1 cellular context compared by ENCODE assay signal in the genomic region with DNA sequence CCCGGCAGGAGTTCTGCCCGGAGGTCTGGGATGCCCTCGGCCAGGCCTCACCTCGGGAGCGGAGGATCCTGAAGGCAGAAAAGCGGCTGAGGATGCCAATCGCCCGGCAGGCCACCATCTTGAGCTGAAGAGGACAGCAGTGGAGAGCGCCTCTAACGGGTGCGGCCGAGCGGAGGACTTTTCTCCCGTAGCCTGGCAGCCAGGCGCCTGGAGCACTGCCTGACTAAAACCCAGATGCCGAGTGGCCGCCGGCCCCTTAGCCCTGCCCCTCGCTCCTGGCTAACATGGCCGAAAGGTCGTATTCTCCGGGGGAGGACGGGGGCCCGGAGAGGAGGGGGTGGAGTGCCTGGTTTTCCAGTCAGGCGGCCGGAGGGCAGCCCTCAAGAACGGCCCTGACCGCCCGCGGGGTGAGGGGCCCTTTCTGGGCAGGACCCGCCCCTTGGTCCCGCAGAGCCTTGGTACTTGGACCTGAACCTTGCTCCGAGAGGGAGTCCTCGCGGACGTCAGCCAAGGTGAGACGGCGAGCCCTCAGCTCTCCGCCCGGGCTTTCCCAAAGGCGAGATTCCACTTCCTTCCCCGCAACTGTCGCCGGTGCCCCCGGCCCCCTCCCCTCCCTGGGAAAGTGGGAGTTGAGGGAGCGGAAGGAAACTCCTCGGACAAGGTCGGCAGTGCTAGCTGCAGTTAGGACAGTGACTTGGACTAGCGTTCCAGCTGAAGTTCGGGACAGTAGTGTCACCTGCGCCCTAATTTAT.
TF ChIP-seq lines count a peak whose summit lies in the region.

A gene (minus strand): TSS at position 154 of the 752 bp plus-strand sequence. CDS start 36 bp downstream, at position 118.
A gene (plus strand): TSS at position 461 of the 752 bp plus-strand sequence. CDS start 9,316 bp downstream, outside the sequence.

TF ChIP-seq in K562, 482 proteins besides CTCF, POLR2A, EP300 and RAD21 (continued from another document):
- TF ChIP-seq, protein P1, sequence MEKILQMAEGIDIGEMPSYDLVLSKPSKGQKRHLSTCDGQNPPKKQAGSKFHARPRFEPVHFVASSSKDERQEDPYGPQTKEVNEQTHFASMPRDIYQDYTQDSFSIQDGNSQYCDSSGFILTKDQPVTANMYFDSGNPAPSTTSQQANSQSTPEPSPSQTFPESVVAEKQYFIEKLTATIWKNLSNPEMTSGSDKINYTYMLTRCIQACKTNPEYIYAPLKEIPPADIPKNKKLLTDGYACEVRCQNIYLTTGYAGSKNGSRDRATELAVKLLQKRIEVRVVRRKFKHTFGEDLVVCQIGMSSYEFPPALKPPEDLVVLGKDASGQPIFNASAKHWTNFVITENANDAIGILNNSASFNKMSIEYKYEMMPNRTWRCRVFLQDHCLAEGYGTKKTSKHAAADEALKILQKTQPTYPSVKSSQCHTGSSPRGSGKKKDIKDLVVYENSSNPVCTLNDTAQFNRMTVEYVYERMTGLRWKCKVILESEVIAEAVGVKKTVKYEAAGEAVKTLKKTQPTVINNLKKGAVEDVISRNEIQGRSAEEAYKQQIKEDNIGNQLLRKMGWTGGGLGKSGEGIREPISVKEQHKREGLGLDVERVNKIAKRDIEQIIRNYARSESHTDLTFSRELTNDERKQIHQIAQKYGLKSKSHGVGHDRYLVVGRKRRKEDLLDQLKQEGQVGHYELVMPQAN (IDR thresholded peaks at IDR 0.05; ENCODE audit: borderline replicate concordance) = peak; percentile 82
- peak; percentile 87 for TF ChIP-seq SUPT5H (IDR thresholded peaks at IDR 0.05)
- TF ChIP-seq RNF2 (IDR thresholded peaks at IDR 0.05) = no peak; the same call in 1 of the 2 replicates
- TF ChIP-seq, protein P2, sequence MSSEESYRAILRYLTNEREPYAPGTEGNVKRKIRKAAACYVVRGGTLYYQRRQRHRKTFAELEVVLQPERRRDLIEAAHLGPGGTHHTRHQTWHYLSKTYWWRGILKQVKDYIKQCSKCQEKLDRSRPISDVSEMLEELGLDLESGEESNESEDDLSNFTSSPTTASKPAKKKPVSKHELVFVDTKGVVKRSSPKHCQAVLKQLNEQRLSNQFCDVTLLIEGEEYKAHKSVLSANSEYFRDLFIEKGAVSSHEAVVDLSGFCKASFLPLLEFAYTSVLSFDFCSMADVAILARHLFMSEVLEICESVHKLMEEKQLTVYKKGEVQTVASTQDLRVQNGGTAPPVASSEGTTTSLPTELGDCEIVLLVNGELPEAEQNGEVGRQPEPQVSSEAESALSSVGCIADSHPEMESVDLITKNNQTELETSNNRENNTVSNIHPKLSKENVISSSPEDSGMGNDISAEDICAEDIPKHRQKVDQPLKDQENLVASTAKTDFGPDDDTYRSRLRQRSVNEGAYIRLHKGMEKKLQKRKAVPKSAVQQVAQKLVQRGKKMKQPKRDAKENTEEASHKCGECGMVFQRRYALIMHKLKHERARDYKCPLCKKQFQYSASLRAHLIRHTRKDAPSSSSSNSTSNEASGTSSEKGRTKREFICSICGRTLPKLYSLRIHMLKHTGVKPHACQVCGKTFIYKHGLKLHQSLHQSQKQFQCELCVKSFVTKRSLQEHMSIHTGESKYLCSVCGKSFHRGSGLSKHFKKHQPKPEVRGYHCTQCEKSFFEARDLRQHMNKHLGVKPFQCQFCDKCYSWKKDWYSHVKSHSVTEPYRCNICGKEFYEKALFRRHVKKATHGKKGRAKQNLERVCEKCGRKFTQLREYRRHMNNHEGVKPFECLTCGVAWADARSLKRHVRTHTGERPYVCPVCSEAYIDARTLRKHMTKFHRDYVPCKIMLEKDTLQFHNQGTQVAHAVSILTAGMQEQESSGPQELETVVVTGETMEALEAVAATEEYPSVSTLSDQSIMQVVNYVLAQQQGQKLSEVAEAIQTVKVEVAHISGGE (CRISPR knock-in tag; IDR thresholded peaks at IDR 0.05) = peak in 1 of 3 experiments; percentile 49; a peak in 2 of 6 replicates
- no peak for TF ChIP-seq POLR3A (IDR thresholded peaks at IDR 0.05; ENCODE audit: borderline replicate concordance, extremely low read depth, insufficient read depth, insufficient read length)
- 0 out of 2 replicates have a peak, but pooled peaks have one; percentile 30 for TF ChIP-seq DPF2 (IDR thresholded peaks at IDR 0.05)
- no peak for TF ChIP-seq SMARCE1 (IDR thresholded peaks at IDR 0.05)
- TF ChIP-seq, protein P3, sequence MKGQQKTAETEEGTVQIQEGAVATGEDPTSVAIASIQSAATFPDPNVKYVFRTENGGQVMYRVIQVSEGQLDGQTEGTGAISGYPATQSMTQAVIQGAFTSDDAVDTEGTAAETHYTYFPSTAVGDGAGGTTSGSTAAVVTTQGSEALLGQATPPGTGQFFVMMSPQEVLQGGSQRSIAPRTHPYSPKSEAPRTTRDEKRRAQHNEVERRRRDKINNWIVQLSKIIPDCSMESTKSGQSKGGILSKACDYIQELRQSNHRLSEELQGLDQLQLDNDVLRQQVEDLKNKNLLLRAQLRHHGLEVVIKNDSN (CRISPR knock-in tag; IDR thresholded peaks at IDR 0.05) = 0 out of 2 replicates have a peak, but pooled peaks have one; percentile 3
- no peak for TF ChIP-seq ZNF785 (CRISPR knock-in tag; IDR thresholded peaks at IDR 0.05)
- TF ChIP-seq, protein P4, sequence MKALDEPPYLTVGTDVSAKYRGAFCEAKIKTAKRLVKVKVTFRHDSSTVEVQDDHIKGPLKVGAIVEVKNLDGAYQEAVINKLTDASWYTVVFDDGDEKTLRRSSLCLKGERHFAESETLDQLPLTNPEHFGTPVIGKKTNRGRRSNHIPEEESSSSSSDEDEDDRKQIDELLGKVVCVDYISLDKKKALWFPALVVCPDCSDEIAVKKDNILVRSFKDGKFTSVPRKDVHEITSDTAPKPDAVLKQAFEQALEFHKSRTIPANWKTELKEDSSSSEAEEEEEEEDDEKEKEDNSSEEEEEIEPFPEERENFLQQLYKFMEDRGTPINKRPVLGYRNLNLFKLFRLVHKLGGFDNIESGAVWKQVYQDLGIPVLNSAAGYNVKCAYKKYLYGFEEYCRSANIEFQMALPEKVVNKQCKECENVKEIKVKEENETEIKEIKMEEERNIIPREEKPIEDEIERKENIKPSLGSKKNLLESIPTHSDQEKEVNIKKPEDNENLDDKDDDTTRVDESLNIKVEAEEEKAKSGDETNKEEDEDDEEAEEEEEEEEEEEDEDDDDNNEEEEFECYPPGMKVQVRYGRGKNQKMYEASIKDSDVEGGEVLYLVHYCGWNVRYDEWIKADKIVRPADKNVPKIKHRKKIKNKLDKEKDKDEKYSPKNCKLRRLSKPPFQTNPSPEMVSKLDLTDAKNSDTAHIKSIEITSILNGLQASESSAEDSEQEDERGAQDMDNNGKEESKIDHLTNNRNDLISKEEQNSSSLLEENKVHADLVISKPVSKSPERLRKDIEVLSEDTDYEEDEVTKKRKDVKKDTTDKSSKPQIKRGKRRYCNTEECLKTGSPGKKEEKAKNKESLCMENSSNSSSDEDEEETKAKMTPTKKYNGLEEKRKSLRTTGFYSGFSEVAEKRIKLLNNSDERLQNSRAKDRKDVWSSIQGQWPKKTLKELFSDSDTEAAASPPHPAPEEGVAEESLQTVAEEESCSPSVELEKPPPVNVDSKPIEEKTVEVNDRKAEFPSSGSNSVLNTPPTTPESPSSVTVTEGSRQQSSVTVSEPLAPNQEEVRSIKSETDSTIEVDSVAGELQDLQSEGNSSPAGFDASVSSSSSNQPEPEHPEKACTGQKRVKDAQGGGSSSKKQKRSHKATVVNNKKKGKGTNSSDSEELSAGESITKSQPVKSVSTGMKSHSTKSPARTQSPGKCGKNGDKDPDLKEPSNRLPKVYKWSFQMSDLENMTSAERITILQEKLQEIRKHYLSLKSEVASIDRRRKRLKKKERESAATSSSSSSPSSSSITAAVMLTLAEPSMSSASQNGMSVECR (CRISPR knock-in tag; IDR thresholded peaks at IDR 0.05) = peak; percentile 94
- TF ChIP-seq PTTG1 (tag; IDR thresholded peaks at IDR 0.05; ENCODE audit: low read depth) = no peak
- no peak for TF ChIP-seq PTRF (tag; IDR thresholded peaks at IDR 0.05)
- TF ChIP-seq PHB (CRISPR knock-in tag; IDR thresholded peaks at IDR 0.05) = no peak
- no peak for TF ChIP-seq RBM34 (IDR thresholded peaks at IDR 0.05; ENCODE audit: borderline replicate concordance, insufficient read depth, low read length)
- TF ChIP-seq KDM5B (IDR thresholded peaks at IDR 0.05; ENCODE audit: insufficient replicate concordance, low read depth, low read length) = peak; percentile 84
- no peak for TF ChIP-seq HNRNPUL1 (IDR thresholded peaks at IDR 0.05; ENCODE audit: low read length)
- peak; percentile 86 for TF ChIP-seq SIN3B (IDR thresholded peaks at IDR 0.05; ENCODE audit: low read depth)
- peak; percentile 84 for TF ChIP-seq TBP (optimal IDR thresholded peaks at IDR 0.05; ENCODE audit: low read depth, low read length)
- no peak for TF ChIP-seq LARP7 (IDR thresholded peaks at IDR 0.05)
- TF ChIP-seq TAF1 (IDR thresholded peaks at IDR 0.05; ENCODE audit: control insufficient read depth, extremely low read depth, insufficient read depth, low read length, severe bottlenecking) = peak; percentile 86
- TF ChIP-seq, protein P5, sequence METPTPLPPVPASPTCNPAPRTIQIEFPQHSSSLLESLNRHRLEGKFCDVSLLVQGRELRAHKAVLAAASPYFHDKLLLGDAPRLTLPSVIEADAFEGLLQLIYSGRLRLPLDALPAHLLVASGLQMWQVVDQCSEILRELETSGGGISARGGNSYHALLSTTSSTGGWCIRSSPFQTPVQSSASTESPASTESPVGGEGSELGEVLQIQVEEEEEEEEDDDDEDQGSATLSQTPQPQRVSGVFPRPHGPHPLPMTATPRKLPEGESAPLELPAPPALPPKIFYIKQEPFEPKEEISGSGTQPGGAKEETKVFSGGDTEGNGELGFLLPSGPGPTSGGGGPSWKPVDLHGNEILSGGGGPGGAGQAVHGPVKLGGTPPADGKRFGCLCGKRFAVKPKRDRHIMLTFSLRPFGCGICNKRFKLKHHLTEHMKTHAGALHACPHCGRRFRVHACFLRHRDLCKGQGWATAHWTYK (CRISPR knock-in tag; IDR thresholded peaks at IDR 0.05) = 0 out of 2 replicates have a peak, but pooled peaks have one; percentile 14
- TF ChIP-seq NCOA1 (IDR thresholded peaks at IDR 0.05; ENCODE audit: low read depth) = no peak
- TF ChIP-seq LCOR (CRISPR knock-in tag; IDR thresholded peaks at IDR 0.05) = peak; percentile 64; the same call in 1 of the 2 replicates
